ENCODE assay signal across 11 cellular contexts in the genomic region with DNA sequence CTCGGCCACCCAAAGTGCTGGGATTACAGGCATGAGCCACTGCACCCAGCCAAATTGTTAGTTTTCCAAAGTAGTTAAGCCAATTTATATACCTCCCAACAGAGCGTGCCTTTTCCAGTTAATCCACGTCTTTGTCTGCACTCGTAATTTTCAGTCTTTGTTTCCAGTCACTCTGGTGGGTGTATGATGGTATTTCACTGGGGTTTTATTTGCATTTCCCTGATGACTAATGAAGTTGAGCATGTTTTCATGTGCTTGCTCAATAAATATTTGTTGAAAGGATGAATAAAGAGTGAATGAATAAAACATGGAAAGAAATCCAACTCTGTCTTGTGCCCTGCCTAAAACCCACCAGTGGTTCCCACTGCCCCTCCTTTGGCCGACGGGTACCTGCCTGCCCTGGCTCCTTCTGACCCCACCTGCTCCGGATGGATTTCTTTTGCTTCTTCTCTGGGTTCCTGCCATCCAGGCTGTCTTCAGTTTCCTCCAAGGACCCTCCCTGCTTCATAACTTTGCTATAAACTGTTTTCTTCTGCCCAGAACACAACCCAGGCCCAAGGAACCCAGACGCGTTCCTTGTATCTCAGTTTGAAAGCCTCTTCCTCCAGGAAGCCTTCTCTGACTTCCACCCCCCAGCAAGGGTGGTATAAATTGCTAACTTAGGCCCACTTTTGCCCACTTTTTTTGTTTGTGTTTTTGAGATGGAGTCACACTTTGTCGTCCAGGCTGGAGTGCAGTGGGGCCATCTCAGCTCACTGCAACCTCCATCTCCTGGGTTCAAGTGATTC. TPM values are rescaled to one million over a fixed set of nuclear protein-coding genes. Genes with fewer than 3 reads are reported as not detected.
DNase-seq lines count a peak whose midpoint lies in the region; ATAC-seq and TF ChIP-seq lines count a peak whose summit lies in the region.
"Had no signal": no experiment of that assay in that cellular context is flagged by ENCODE, and none has a peak within 500 bp of the region (broad histone marks: within the 10 kb centered on the region; RNA-seq: fewer than 3 reads in every experiment).

No MANE protein-coding gene starts in this region.

- no peak overlapping the region for H3K4me3 Mint-ChIP-seq in activated T-cell treated with anti-CD3 and anti-CD28 coated beads, Interleukin-2, amount 50 U/mL, for 72 hours
- no peak overlapping the region for H3K4me3 Mint-ChIP-seq in endodermal cell

- H3K4me3 ChIP-seq in RWPE2 (ENCODE audit: severe bottlenecking), result no peak overlapping the region
- no peak overlapping the region for H3K4me3 ChIP-seq in fibroblast of mammary gland (ENCODE audit: control insufficient read depth, low read depth, low read length)
- H3K4me3 ChIP-seq in tibial artery, result no peak overlapping the region
- H3K4me3 ChIP-seq in endodermal cell (ENCODE audit: low read length), result no peak overlapping the region

- peaks cover 13% of the 10 kb centered on the region for H3K4me1 ChIP-seq in RWPE2 (ENCODE audit: insufficient read depth, poor library complexity, severe bottlenecking)
- H3K4me1 ChIP-seq in tibial artery, result peaks cover 0 to 25% (median 17%) of the 10 kb centered on the region in 4 donors
- H3K4me1 ChIP-seq in endodermal cell (ENCODE audit: control insufficient read depth, insufficient read depth, low read length), result no peaks in the 10 kb centered on the region

- ATAC-seq in activated T-cell treated with anti-CD3 and anti-CD28 coated beads, Interleukin-2, amount 50 U/mL, for 72 hours (replicated peaks in 1 of 2), result no peak
- peak; percentile 83 for ATAC-seq in RWPE2 (ENCODE audit: low read depth)
- ATAC-seq in GM21619 (IDR thresholded peaks at IDR 0.05; ENCODE audit: unreplicated experiment), result no peak

- H3K9ac ChIP-seq in endodermal cell (ENCODE audit: extremely low read depth, low read length, poor library complexity, severe bottlenecking), result no peak overlapping the region

- TF ChIP-seq CTCF in RWPE2 (IDR thresholded peaks at IDR 0.05; ENCODE audit: poor library complexity, severe bottlenecking), result no peak
- peak; percentile 15 for TF ChIP-seq CTCF in fibroblast of mammary gland (conservative IDR thresholded peaks at IDR 0.05; ENCODE audit: control insufficient read depth, insufficient read depth, low read depth, low read length)
- peak in 1 of 2 experiments; percentile 20 for TF ChIP-seq CTCF in tibial artery (IDR thresholded peaks at IDR 0.05)
- TF ChIP-seq CTCF in endodermal cell (conservative IDR thresholded peaks at IDR 0.05), result no peak

- no peaks in the 10 kb centered on the region for H3K9me3 Mint-ChIP-seq in activated T-cell treated with anti-CD3 and anti-CD28 coated beads, Interleukin-2, amount 50 U/mL, for 72 hours
- no peaks in the 10 kb centered on the region for H3K9me3 Mint-ChIP-seq in endodermal cell
- H3K9me3 Mint-ChIP-seq: CD4-positive, CD25-positive, alpha-beta regulatory T cell had no signal

- no peaks in the 10 kb centered on the region for H3K27me3 Mint-ChIP-seq in activated T-cell treated with anti-CD3 and anti-CD28 coated beads, Interleukin-2, amount 50 U/mL, for 72 hours (ENCODE audit: low read depth)
- no peaks in the 10 kb centered on the region for H3K27me3 Mint-ChIP-seq in endodermal cell (ENCODE audit: insufficient read depth)

- H3K27me3 ChIP-seq in RWPE2 (ENCODE audit: insufficient read depth, poor library complexity, severe bottlenecking) (no peaks in the 10 kb centered on the region), tibial artery (no peaks in the 10 kb centered on the region), endodermal cell (ENCODE audit: control insufficient read depth, insufficient read depth, low read length, poor library complexity, severe bottlenecking) (no peaks in the 10 kb centered on the region)

- H3K9me3 ChIP-seq in RWPE2 (ENCODE audit: severe bottlenecking) (no peaks in the 10 kb centered on the region), tibial artery (no peaks in the 10 kb centered on the region), endodermal cell (ENCODE audit: control insufficient read depth, low read length) (no peaks in the 10 kb centered on the region)

- intact Hi-C loops in tibial artery (cut with DNase I; ENCODE audit: low total_unique reads), result loop anchor here (5.0 kb wide), 1 partner anchor 141 kb away; no protein-coding TSS in a partner anchor

- H3K36me3 ChIP-seq in RWPE2 (ENCODE audit: low read depth), result no peaks in the 10 kb centered on the region
- H3K36me3 ChIP-seq in tibial artery, result no peaks in the 10 kb centered on the region
- no peaks in the 10 kb centered on the region for H3K36me3 ChIP-seq in endodermal cell (ENCODE audit: control insufficient read depth, insufficient read depth, low read length)

- H3K27ac Mint-ChIP-seq in activated T-cell treated with anti-CD3 and anti-CD28 coated beads, Interleukin-2, amount 50 U/mL, for 72 hours, result peak overlapping the region; percentile 36
- no peak overlapping the region for H3K27ac Mint-ChIP-seq in endodermal cell

- DNase-seq in activated T-cell treated with anti-CD3 and anti-CD28 coated beads, Interleukin-2, amount 50 U/mL, for 72 hours, result no peak
- no peak for DNase-seq in activated T-cell treated with anti-CD3 and anti-CD28 coated beads for 4 hours
- no peak for DNase-seq in RWPE2 (ENCODE audit: low spot score)
- DNase-seq in fibroblast of mammary gland (ENCODE audit: low read depth), result peak; percentile 89
- no peak for DNase-seq in tibial artery
- no peak for DNase-seq in occipital lobe (lab: John Stamatoyannopoulos, UW)
- DNase-seq in endodermal cell, result no peak
- DNase-seq: activated CD4-positive, alpha-beta T cell treated with anti-CD3 and anti-CD28 coated beads for 1 hour; CD4-positive, CD25-positive, alpha-beta regulatory T cell; KBM-7 had no signal

- 89% methylated on average over 9 to 10 of the region's 10 CpGs for WGBS in endodermal cell (ENCODE audit: insufficient coverage in 1 of 2, insufficient read length in 1 of 2), 2 experiments

- H3K4me1 Mint-ChIP-seq in activated T-cell treated with anti-CD3 and anti-CD28 coated beads, Interleukin-2, amount 50 U/mL, for 72 hours (ENCODE audit: low read depth), result peaks cover 28% of the 10 kb centered on the region
- H3K4me1 Mint-ChIP-seq in endodermal cell, result peaks cover 8% of the 10 kb centered on the region

- H3K27ac ChIP-seq in RWPE2 (ENCODE audit: poor library complexity, severe bottlenecking), result peak overlapping the region; percentile 73
- peak overlapping the region; percentile 47 to 51 for H3K27ac ChIP-seq in tibial artery
- H3K27ac ChIP-seq in endodermal cell (ENCODE audit: low read depth, low read length), result no peak overlapping the region

- H3K36me3 Mint-ChIP-seq in activated T-cell treated with anti-CD3 and anti-CD28 coated beads, Interleukin-2, amount 50 U/mL, for 72 hours (ENCODE audit: insufficient read depth in 2 of 2), result peaks cover 5 to 8% of the 10 kb centered on the region in 2 donors
- H3K36me3 Mint-ChIP-seq in endodermal cell (ENCODE audit: low read depth), result no peaks in the 10 kb centered on the region
- H3K36me3 Mint-ChIP-seq: CD4-positive, CD25-positive, alpha-beta regulatory T cell had no signal

RNA-seq across cellular contexts. Expression of gene ABCC1, which starts 3.0 kb away (rescaled TPM):
- total RNA-seq in activated T-cell treated with anti-CD3 and anti-CD28 coated beads, Interleukin-2, amount 50 U/mL, for 72 hours, result 10 to 100 TPM; 82.3 to 90.4 TPM
- total RNA-seq in occipital lobe, result 10.5 TPM
- 10 to 100 TPM; 47.1 to 51.2 TPM for total RNA-seq in endodermal cell
- polyA plus RNA-seq in endodermal cell (2013, experiment 1 of 2), result 32.4 TPM
- polyA plus RNA-seq in endodermal cell (2013, experiment 2 of 2), result 31.2 TPM

RNA-seq across cellular contexts. Expression of gene CEP20, which starts 58.0 kb away (rescaled TPM):
- 10 to 100 TPM; 59.4 to 81.5 TPM for total RNA-seq in activated T-cell treated with anti-CD3 and anti-CD28 coated beads, Interleukin-2, amount 50 U/mL, for 72 hours
- total RNA-seq in occipital lobe (38.2 TPM), endodermal cell (10 to 100 TPM; 30.9 to 31.1 TPM)
- 36.7 TPM for polyA plus RNA-seq in endodermal cell (2013, experiment 1 of 2)
- 34.9 TPM for polyA plus RNA-seq in endodermal cell (2013, experiment 2 of 2)
